10 cellular contexts compared by ENCODE assay signal in genomic region chr5:124410539-124410938, GRCh38.
DNase-seq lines count a peak whose midpoint lies in the region; ATAC-seq and TF ChIP-seq lines count a peak whose summit lies in the region.
"Had no signal": no experiment of that assay in that cellular context is flagged by ENCODE, and none has a peak within 500 bp of the region (broad histone marks: within the 10 kb centered on the region; RNA-seq: fewer than 3 reads in every experiment).

No MANE protein-coding gene starts in this region.

- H3K9me3 ChIP-seq in aorta (ENCODE audit: control insufficient read depth, low read length): no peaks in the 10 kb centered on the region

- no peak overlapping the region for H3K27ac ChIP-seq in aorta (ENCODE audit: low read depth in 1 of 2, low read length in 2 of 2)

- H3K36me3 Mint-ChIP-seq in activated naive CD8-positive, alpha-beta T cell treated with anti-CD3 and anti-CD28 coated beads for 36 hours: no peaks in the 10 kb centered on the region

- no peaks in the 10 kb centered on the region for H3K27me3 Mint-ChIP-seq in activated naive CD8-positive, alpha-beta T cell treated with anti-CD3 and anti-CD28 coated beads for 36 hours

- no peaks in the 10 kb centered on the region for H3K27me3 ChIP-seq in aorta (ENCODE audit: control insufficient read depth in 1 of 2, insufficient read depth in 2 of 2, low read length in 1 of 2)

- intact Hi-C loops in aorta (cut with DNase I): no loop called here

- no peak for TF ChIP-seq POLR2A in erythroblast (IDR thresholded peaks at IDR 0.05; ENCODE audit: low read length)

- no peak overlapping the region for H3K4me3 ChIP-seq in aorta (ENCODE audit: low read length in 2 of 2)
- H3K4me3 ChIP-seq: K562 had no signal

- DNase-seq in germinal center (ENCODE audit: low spot score): peak; percentile 52
- no peak for DNase-seq in erythroblast (lab: John Stamatoyannopoulos, UW)
- no peak for DNase-seq in aorta
- no peak for DNase-seq in NCI-H82 treated with DMSO at 0.1 percent for 48 hours (lab: John Stamatoyannopoulos, UW; ENCODE audit: unreplicated experiment)
- no peak for DNase-seq in activated naive CD8-positive, alpha-beta T cell treated with anti-CD3 and anti-CD28 coated beads for 36 hours
- DNase-seq: NCI-H345 had no signal

- H3K36me3 ChIP-seq in aorta (ENCODE audit: control insufficient read depth in 1 of 2, insufficient read depth in 2 of 2, low read length in 1 of 2): no peaks in the 10 kb centered on the region

- H3K27ac Mint-ChIP-seq in activated naive CD8-positive, alpha-beta T cell treated with anti-CD3 and anti-CD28 coated beads for 36 hours: no peak overlapping the region

- no peaks in the 10 kb centered on the region for H3K4me1 ChIP-seq in aorta (ENCODE audit: control insufficient read depth in 1 of 2, insufficient read depth in 2 of 2, low read length in 2 of 2)

- H3K4me3 Mint-ChIP-seq in activated naive CD8-positive, alpha-beta T cell treated with anti-CD3 and anti-CD28 coated beads for 36 hours: no peak overlapping the region

- ATAC-seq in GM19025 (IDR thresholded peaks at IDR 0.05; ENCODE audit: low read depth, unreplicated experiment) (peak; percentile 64), GM21825 (IDR thresholded peaks at IDR 0.05; ENCODE audit: unreplicated experiment) (peak; percentile 94), HG03196 (IDR thresholded peaks at IDR 0.05; ENCODE audit: unreplicated experiment) (peak; percentile 93), aorta (ENCODE audit: low FRiP score) (no peak)
- ATAC-seq: K562 had no signal

- no peaks in the 10 kb centered on the region for H3K4me1 Mint-ChIP-seq in activated naive CD8-positive, alpha-beta T cell treated with anti-CD3 and anti-CD28 coated beads for 36 hours

- no peaks in the 10 kb centered on the region for H3K9me3 Mint-ChIP-seq in activated naive CD8-positive, alpha-beta T cell treated with anti-CD3 and anti-CD28 coated beads for 36 hours
